8 cellular contexts compared by ENCODE assay signal in genomic region chr16:29600111-29601000, GRCh38.
DNase-seq lines count a peak whose midpoint lies in the region; ATAC-seq and TF ChIP-seq lines count a peak whose summit lies in the region.
"Not testable (repeated sequence)": the region's sequence is repeated elsewhere in the genome, so short reads cannot be mapped to it uniquely, and the experiment has no call there.

No MANE protein-coding gene starts in this region.

- H3K4me2 ChIP-seq in SK-N-SH, result not testable (repeated sequence)

- not testable (repeated sequence) for H2AFZ ChIP-seq in SK-N-SH (ENCODE audit: low read depth)

- peak overlapping the region; percentile 44 for H3K4me3 ChIP-seq in GM12865 (ENCODE audit: low read depth, low read length)
- H3K4me3 ChIP-seq in SK-N-SH (ENCODE audit: low read depth in 2 of 2, low read length in 1 of 2), result not testable (repeated sequence)
- H3K4me3 ChIP-seq in thoracic aorta, result peak overlapping the region; percentile 21

- not testable (repeated sequence) for H3K27me3 ChIP-seq in SK-N-SH (ENCODE audit: insufficient read depth); thoracic aorta (replicated peaks; ENCODE audit: insufficient read depth)

- POLR2A ChIA-PET in SK-N-SH (lab: Yijun Ruan, JAX), result not testable (repeated sequence)

- H3K9me2 ChIP-seq in SK-N-SH, result not testable (repeated sequence)

- peaks cover 9 to 18% of the 10 kb centered on the region in 2 experiments; a peak in 2 of 4 replicates for H3K4me1 ChIP-seq in SK-N-SH (ENCODE audit: control insufficient read depth in 1 of 2, insufficient read depth in 2 of 2, low read depth in 1 of 2, low read length in 1 of 2)
- not testable (repeated sequence) for H3K4me1 ChIP-seq in thoracic aorta (ENCODE audit: control insufficient read depth in 1 of 2, low read depth in 2 of 2)

- H3K9ac ChIP-seq in SK-N-SH, result not testable (repeated sequence)

- TF ChIP-seq RAD21 in SK-N-SH (IDR thresholded peaks at IDR 0.05; ENCODE audit: low read length), result not testable (repeated sequence)

- DNase-seq in GM12865 (ENCODE audit: low read depth) (peak; percentile 74), Kasumi-1 (lab: John Stamatoyannopoulos, UW) (peak; percentile 20 to 28), SK-N-SH (peak; percentile 5), activated T-cell treated with anti-CD3 and anti-CD28 coated beads for 1 hour (ENCODE audit: low read depth) (peak; percentile 24)
- DNase-seq in effector CD4-positive, alpha-beta T cell, result peak; percentile 30
- not testable (repeated sequence) for DNase-seq in natural killer cell; thoracic aorta (ENCODE audit: low spot score)

- not testable (repeated sequence) for H3K27me3 Mint-ChIP-seq in natural killer cell (ENCODE audit: low read depth in 2 of 2)

- TF ChIP-seq CTCF in GM12865 (IDR thresholded peaks at IDR 0.05; ENCODE audit: insufficient read depth, low read depth, low read length, missing control alignments); SK-N-SH (IDR thresholded peaks at IDR 0.05); natural killer cell (IDR thresholded peaks at IDR 0.05); thoracic aorta (IDR thresholded peaks at IDR 0.05): not testable (repeated sequence)

- H3K27ac Mint-ChIP-seq in natural killer cell, result peak overlapping the region; percentile 74 to 76

- ATAC-seq in GM21786 (IDR thresholded peaks at IDR 0.05; ENCODE audit: unreplicated experiment), result peak; percentile 39
- peak; percentile 21 to 61 (median 35) for ATAC-seq in natural killer cell
- ATAC-seq in thoracic aorta (ENCODE audit: insufficient number of reproducible peaks, low FRiP score, low read depth), result not testable (repeated sequence)

- peaks cover 14 to 33% of the 10 kb centered on the region in 2 donors for H3K4me1 Mint-ChIP-seq in natural killer cell

- not testable (repeated sequence) for H3F3A ChIP-seq in SK-N-SH (replicated peaks; ENCODE audit: insufficient read depth)

- not testable (repeated sequence) for H3K36me3 ChIP-seq in SK-N-SH (replicated peaks in 1 of 2; ENCODE audit: control insufficient read depth in 1 of 2, insufficient read depth in 2 of 2, low read length in 1 of 2); thoracic aorta

- H3K36me3 Mint-ChIP-seq in natural killer cell, result not testable (repeated sequence)

- not testable (repeated sequence) for H3K9me3 Mint-ChIP-seq in natural killer cell

- peak overlapping the region; percentile 78 for H3K4me3 Mint-ChIP-seq in natural killer cell

- not testable (repeated sequence) for TF ChIP-seq EP300 in SK-N-SH (IDR thresholded peaks at IDR 0.05; ENCODE audit: borderline replicate concordance in 1 of 2, low read depth in 1 of 2, low read length in 1 of 2)

- H3K9me3 ChIP-seq in SK-N-SH, thoracic aorta: not testable (repeated sequence)

- H3K79me2 ChIP-seq in SK-N-SH (ENCODE audit: insufficient read depth), result peaks cover 57% of the 10 kb centered on the region

- intact Hi-C loops in natural killer cell (cut with micrococcal nuclease), result loop anchor here (10.0 kb wide), 1 partner anchor 64 kb away; the partner anchor contains the start of gene SPN

- WGBS in SK-N-SH (ENCODE audit: low lambda C conversion rate), result 90% methylated on average over 18 of the region's 26 CpGs

- not testable (repeated sequence) for H3K27ac ChIP-seq in SK-N-SH (ENCODE audit: low read depth in 2 of 2, low read length in 1 of 2); thoracic aorta

- peaks cover 23% of the 10 kb centered on the region; the same call in 1 of the 2 replicates for H4K20me1 ChIP-seq in SK-N-SH (ENCODE audit: insufficient read depth)

- CTCF ChIA-PET in SK-N-SH (lab: Yijun Ruan, JAX), result not testable (repeated sequence)
